ENCODE assay signal across 16 cellular contexts in genomic region chr12:104480012-104480411, GRCh38. TPM values are rescaled to one million over a fixed set of nuclear protein-coding genes. Genes with fewer than 3 reads are reported as not detected.
DNase-seq lines count a peak whose midpoint lies in the region; ATAC-seq and TF ChIP-seq lines count a peak whose summit lies in the region.
"Had no signal": no experiment of that assay in that cellular context is flagged by ENCODE, and none has a peak within 500 bp of the region (broad histone marks: within the 10 kb centered on the region; RNA-seq: fewer than 3 reads in every experiment).

No MANE protein-coding gene starts in this region.

- no peak overlapping the region for H3K4me3 ChIP-seq in HL-60 (replicated peaks; ENCODE audit: insufficient read depth, low read length)
- H3K4me3 ChIP-seq in ascending aorta = no peak overlapping the region
- H3K4me3 ChIP-seq: adrenal gland, spleen had no signal

- peaks cover 83% of the 10 kb centered on the region for H3K4me1 Mint-ChIP-seq in T-helper 2 cell treated with Interferon-gamma antibody and Interleukin-4, amounts not matched to agents 5 μg/mL and 100 μg/mL, for 36 hours (ENCODE audit: low read depth)
- peaks cover 88% of the 10 kb centered on the region for H3K4me1 Mint-ChIP-seq in activated CD4-positive, alpha-beta memory T cell treated with anti-CD3 and anti-CD28 coated beads for 36 hours (ENCODE audit: low read depth)
- H3K4me1 Mint-ChIP-seq in naive B cell = peaks cover 79 to 91% (median 87%) of the 10 kb centered on the region in 3 donors

- H3K4me1 ChIP-seq in ascending aorta = no peaks in the 10 kb centered on the region

- peak overlapping the region; percentile 67 for H3K27ac Mint-ChIP-seq in T-helper 2 cell treated with Interferon-gamma antibody and Interleukin-4, amounts not matched to agents 5 μg/mL and 100 μg/mL, for 36 hours
- peak overlapping the region; percentile 70 for H3K27ac Mint-ChIP-seq in activated CD4-positive, alpha-beta memory T cell treated with anti-CD3 and anti-CD28 coated beads for 36 hours
- peak overlapping the region in 4 of 6 donors; percentile 82 to 99 (median 97) for H3K27ac Mint-ChIP-seq in naive B cell
- H3K27ac Mint-ChIP-seq: nephron had no signal

- H3K27me3 Mint-ChIP-seq in T-helper 2 cell treated with Interferon-gamma antibody and Interleukin-4, amounts not matched to agents 5 μg/mL and 100 μg/mL, for 36 hours (ENCODE audit: low read depth) = no peaks in the 10 kb centered on the region
- no peaks in the 10 kb centered on the region for H3K27me3 Mint-ChIP-seq in activated CD4-positive, alpha-beta memory T cell treated with anti-CD3 and anti-CD28 coated beads for 36 hours
- no peaks in the 10 kb centered on the region for H3K27me3 Mint-ChIP-seq in naive B cell

- CTCF ChIA-PET in activated CD4-positive, alpha-beta memory T cell treated with anti-CD3 and anti-CD28 coated beads for 36 hours (lab: Charles Lee) = interaction anchor here (0.7 to 1.1 kb wide), 2 partner anchors 12 to 98 kb away, joined by 3 to 5 read pairs; no protein-coding TSS in a partner anchor

- intact Hi-C loops in activated CD4-positive, alpha-beta memory T cell treated with anti-CD3 and anti-CD28 coated beads for 36 hours (cut with micrococcal nuclease) = no loop called here
- intact Hi-C loops in ascending aorta (cut with DNase I) = no loop called here

- no peaks in the 10 kb centered on the region for H3K36me3 ChIP-seq in ascending aorta
- H3K36me3 ChIP-seq: adrenal gland had no signal

- peak overlapping the region; percentile 70 for H3K27ac ChIP-seq in HL-60 (replicated peaks)
- no peak overlapping the region for H3K27ac ChIP-seq in ascending aorta
- H3K27ac ChIP-seq: C4-2B had no signal

- H3K9me3 Mint-ChIP-seq in T-helper 2 cell treated with Interferon-gamma antibody and Interleukin-4, amounts not matched to agents 5 μg/mL and 100 μg/mL, for 36 hours = no peaks in the 10 kb centered on the region
- H3K9me3 Mint-ChIP-seq in activated CD4-positive, alpha-beta memory T cell treated with anti-CD3 and anti-CD28 coated beads for 36 hours = no peaks in the 10 kb centered on the region
- H3K9me3 Mint-ChIP-seq in naive B cell = no peaks in the 10 kb centered on the region
- H3K9me3 Mint-ChIP-seq: nephron had no signal

- no peaks in the 10 kb centered on the region for H3K9me3 ChIP-seq in ascending aorta
- H3K9me3 ChIP-seq: adrenal gland, spleen had no signal

- peaks cover 57% of the 10 kb centered on the region for H3K36me3 Mint-ChIP-seq in T-helper 2 cell treated with Interferon-gamma antibody and Interleukin-4, amounts not matched to agents 5 μg/mL and 100 μg/mL, for 36 hours (ENCODE audit: low read depth)
- H3K36me3 Mint-ChIP-seq in activated CD4-positive, alpha-beta memory T cell treated with anti-CD3 and anti-CD28 coated beads for 36 hours = peaks cover 28% of the 10 kb centered on the region
- peaks cover 6 to 8% of the 10 kb centered on the region in 2 donors for H3K36me3 Mint-ChIP-seq in naive B cell

- POLR2A ChIA-PET in activated CD4-positive, alpha-beta memory T cell treated with anti-CD3 and anti-CD28 coated beads for 36 hours (lab: Charles Lee) = interaction anchor here (0.7 kb wide), 1 partner anchor 9 kb away, joined by 4 read pairs; no protein-coding TSS in a partner anchor

- H3K27me3 ChIP-seq in HL-60 (ENCODE audit: insufficient read depth, poor library complexity, severe bottlenecking) (no peaks in the 10 kb centered on the region), ascending aorta (no peaks in the 10 kb centered on the region)
- H3K27me3 ChIP-seq: adrenal gland, spleen had no signal

- peak overlapping the region; percentile 17 for H3K4me3 Mint-ChIP-seq in T-helper 2 cell treated with Interferon-gamma antibody and Interleukin-4, amounts not matched to agents 5 μg/mL and 100 μg/mL, for 36 hours
- no peak overlapping the region for H3K4me3 Mint-ChIP-seq in activated CD4-positive, alpha-beta memory T cell treated with anti-CD3 and anti-CD28 coated beads for 36 hours
- H3K4me3 Mint-ChIP-seq in naive B cell = peak overlapping the region in 5 of 8 donors; percentile 35 to 98 (median 88)
- H3K4me3 Mint-ChIP-seq: nephron had no signal

- ATAC-seq in naive B cell (ENCODE audit: low read depth in 2 of 2) (no peak), GM21717 (IDR thresholded peaks at IDR 0.05; ENCODE audit: unreplicated experiment) (no peak), SK-N-SH treated with all-trans-retinoic acid at 6 μM for 48 hours (no peak)
- ATAC-seq: activated CD4-positive, CD25-positive, alpha-beta regulatory T cell treated with anti-CD3 and anti-CD28 coated beads, Interleukin-2, amount 50 U/mL, for 24 hours had no signal

- DNase-seq in T-helper 2 cell treated with Interferon-gamma antibody and Interleukin-4, amounts not matched to agents 5 μg/mL and 100 μg/mL, for 36 hours (ENCODE audit: low spot score) = no peak
- DNase-seq in T-helper 2 cell = no peak
- no peak for DNase-seq in HL-60 (ENCODE audit: low read depth in 1 of 2, low spot score in 1 of 2)
- no peak for DNase-seq in activated CD4-positive, alpha-beta memory T cell treated with anti-CD3 and anti-CD28 coated beads for 36 hours
- no peak for DNase-seq in naive B cell
- no peak for DNase-seq in ascending aorta (ENCODE audit: low spot score in 2 of 2)
- DNase-seq: adrenal gland, DMS79, islet precursor cell, NCI-H1417, spleen had no signal

- TF ChIP-seq CTCF in HL-60 (IDR thresholded peaks at IDR 0.05; ENCODE audit: insufficient read depth, low read length) = no peak
- no peak for TF ChIP-seq CTCF in ascending aorta (IDR thresholded peaks at IDR 0.05)

TF ChIP-seq in SK-N-SH treated with all-trans-retinoic acid at 6 μM for 48 hours, 23 proteins besides CTCF, POLR2A, EP300 and RAD21 (continues in another document):
- TF ChIP-seq ZFP30 (CRISPR knock-in tag; IDR thresholded peaks at IDR 0.05) (no peak), TOX (CRISPR knock-in tag; IDR thresholded peaks at IDR 0.05; ENCODE audit: borderline replicate concordance) (no peak), TSHZ2 (CRISPR knock-in tag; IDR thresholded peaks at IDR 0.05) (no peak), ZNF70 (CRISPR knock-in tag; IDR thresholded peaks at IDR 0.05) (no peak), PPARA (CRISPR knock-in tag; IDR thresholded peaks at IDR 0.05; ENCODE audit: borderline replicate concordance) (no peak), ZC3H10 (CRISPR knock-in tag; IDR thresholded peaks at IDR 0.05) (no peak), SNAI2 (CRISPR knock-in tag; IDR thresholded peaks at IDR 0.05) (no peak), RARB (CRISPR knock-in tag; IDR thresholded peaks at IDR 0.05) (no peak), POU6F1 (CRISPR knock-in tag; IDR thresholded peaks at IDR 0.05; ENCODE audit: borderline replicate concordance, low read depth) (no peak), CSRNP3 (CRISPR knock-in tag; IDR thresholded peaks at IDR 0.05) (no peak), ARNTL (CRISPR knock-in tag; IDR thresholded peaks at IDR 0.05; ENCODE audit: borderline replicate concordance, low read depth) (no peak), ESRRG (CRISPR knock-in tag; IDR thresholded peaks at IDR 0.05) (no peak)

RNA-seq across cellular contexts. Expression of gene CHST11, which starts 23.3 kb away (rescaled TPM):
- total RNA-seq in activated CD4-positive, alpha-beta memory T cell treated with anti-CD3 and anti-CD28 coated beads for 36 hours = 10 to 100 TPM; 58.3 to 59.0 TPM
- 10 to 100 TPM; 39.8 to 63.6 (median 58.6) TPM for polyA plus RNA-seq in naive B cell (ENCODE audit: low read depth in 6 of 6)
- 63.2 TPM for total RNA-seq in ascending aorta
